Comparison of ENCODE assay signal across 11 cellular contexts in the genomic region with DNA sequence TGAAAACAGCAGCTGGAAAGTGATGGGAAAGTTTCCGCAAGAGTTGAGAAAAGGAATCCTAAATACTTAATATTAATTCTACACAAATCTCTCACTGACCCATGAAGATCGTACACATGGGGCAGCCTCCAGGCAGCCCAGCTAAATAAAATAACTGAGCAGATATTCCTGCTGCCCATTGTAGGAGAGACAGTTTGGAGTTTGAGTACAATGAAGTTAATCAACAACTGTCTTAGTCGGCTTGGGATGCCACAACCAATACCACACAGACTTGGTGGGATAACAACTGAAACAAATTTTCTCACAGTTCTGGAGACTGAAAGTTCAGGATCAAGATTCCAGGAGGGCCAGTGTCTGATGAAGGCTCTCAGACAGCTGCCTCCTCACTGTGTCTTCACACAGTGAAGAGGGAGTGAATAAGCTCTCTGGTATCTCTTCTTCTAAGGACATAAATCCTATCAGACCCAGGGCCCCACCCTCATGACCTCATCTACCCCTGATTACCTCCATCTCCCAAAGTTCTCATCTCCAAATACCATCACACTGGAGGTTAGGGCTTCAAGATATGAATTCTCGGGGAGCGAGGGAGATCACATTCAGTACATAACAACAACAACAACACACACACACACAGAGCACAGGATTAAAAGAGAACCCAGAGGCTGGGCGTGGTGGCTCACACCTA. TPM values are rescaled to one million over a fixed set of nuclear protein-coding genes. Genes with fewer than 3 reads are reported as not detected.
DNase-seq lines count a peak whose midpoint lies in the region; ATAC-seq and TF ChIP-seq lines count a peak whose summit lies in the region.
"Had no signal": no experiment of that assay in that cellular context is flagged by ENCODE, and none has a peak within 500 bp of the region (broad histone marks: within the 10 kb centered on the region; RNA-seq: fewer than 3 reads in every experiment).

No MANE protein-coding gene starts in this region.

- DNase-seq in Caco-2 (peak; percentile 26 to 38), epithelial cell of esophagus (ENCODE audit: low read depth) (peak; percentile 71), NCI-H1694 treated with DMSO at 0.1 percent for 48 hours (lab: John Stamatoyannopoulos, UW) (no peak), NCI-H1694 (lab: John Stamatoyannopoulos, UW) (no peak), NCI-H69 (lab: John Stamatoyannopoulos, UW) (no peak)
- DNase-seq: activated CD4-positive, alpha-beta memory T cell treated with anti-CD3 and anti-CD28 coated beads for 36 hours; Peyer's patch; posterior cingulate gyrus had no signal

- H3K4me1 Mint-ChIP-seq in Caco-2 (ENCODE audit: low read depth, unreplicated experiment) (peaks cover 7% of the 10 kb centered on the region), nephron (peaks cover 5% of the 10 kb centered on the region)

- H2AFZ ChIP-seq in Loucy (ENCODE audit: low read length), result no peak overlapping the region

- H3K4me3 Mint-ChIP-seq in Caco-2 (ENCODE audit: unreplicated experiment), result peak overlapping the region; percentile 4
- no peak overlapping the region for H3K4me3 Mint-ChIP-seq in nephron
- H3K4me3 Mint-ChIP-seq: activated CD4-positive, alpha-beta memory T cell treated with anti-CD3 and anti-CD28 coated beads for 36 hours had no signal

- H3K9me3 ChIP-seq in Caco-2 (no peaks in the 10 kb centered on the region), Loucy (ENCODE audit: insufficient read depth, low read depth, low read length) (no peaks in the 10 kb centered on the region)
- H3K9me3 ChIP-seq: Peyer's patch had no signal

- peaks cover 20% of the 10 kb centered on the region for H3K4me1 ChIP-seq in Caco-2
- H3K4me1 ChIP-seq in Loucy (ENCODE audit: insufficient read depth, low read length, poor library complexity, severe bottlenecking), result peaks cover 20% of the 10 kb centered on the region

- H3K27me3 Mint-ChIP-seq in Caco-2 (ENCODE audit: insufficient read depth, unreplicated experiment) (no peaks in the 10 kb centered on the region), nephron (ENCODE audit: low read depth) (no peaks in the 10 kb centered on the region)
- H3K27me3 Mint-ChIP-seq: activated CD4-positive, alpha-beta memory T cell treated with anti-CD3 and anti-CD28 coated beads for 36 hours had no signal

- H3K4me3 ChIP-seq in Caco-2 (ENCODE audit: low read depth, low read length) (no peak overlapping the region), Loucy (ENCODE audit: low read length, poor library complexity, severe bottlenecking) (no peak overlapping the region), epithelial cell of esophagus (ENCODE audit: low read length) (no peak overlapping the region)
- H3K4me3 ChIP-seq: Peyer's patch had no signal

- TF ChIP-seq CTCF in Caco-2 (IDR thresholded peaks at IDR 0.05; ENCODE audit: insufficient read depth in 1 of 2, low read depth in 1 of 2, low read length in 1 of 2, severe bottlenecking in 1 of 2, unreplicated experiment in 1 of 2) (no peak), Loucy (conservative IDR thresholded peaks at IDR 0.05; ENCODE audit: low read length) (no peak), epithelial cell of esophagus (IDR thresholded peaks at IDR 0.05; ENCODE audit: insufficient read depth, low read depth, low read length, missing control alignments) (no peak), nephron (IDR thresholded peaks at IDR 0.05; ENCODE audit: unreplicated experiment in 3 of 3) (no peak)

- BruUV-seq in Caco-2 (replicated peaks; lab: Mats Ljungman, UMichigan), result no TSS peak

- peak overlapping the region; percentile 44 for H3K4me2 ChIP-seq in Loucy (ENCODE audit: low read depth, low read length, poor library complexity, severe bottlenecking)

- peaks cover 68% of the 10 kb centered on the region for H4K20me1 ChIP-seq in Loucy (ENCODE audit: insufficient read depth, low read length, poor library complexity, severe bottlenecking)

- ATAC-seq in GM21390 (IDR thresholded peaks at IDR 0.05; ENCODE audit: unreplicated experiment), result no peak

- POLR2A ChIA-PET in Caco-2 (lab: Charles Lee), result no interaction called here

- CTCF ChIA-PET in Caco-2 (lab: Charles Lee), result no interaction called here

- no peaks in the 10 kb centered on the region for H3K27me3 ChIP-seq in Caco-2 (replicated peaks; ENCODE audit: control insufficient read depth, insufficient read depth, low read length)
- H3K27me3 ChIP-seq in Loucy (ENCODE audit: insufficient read depth, low read length, poor library complexity, severe bottlenecking), result no peaks in the 10 kb centered on the region
- H3K27me3 ChIP-seq: Peyer's patch had no signal

- peak overlapping the region; percentile 83 for H3K27ac Mint-ChIP-seq in Caco-2 (ENCODE audit: unreplicated experiment)
- peak overlapping the region in 2 of 3 experiments; percentile 28 to 63 for H3K27ac Mint-ChIP-seq in nephron
- H3K27ac Mint-ChIP-seq: activated CD4-positive, alpha-beta memory T cell treated with anti-CD3 and anti-CD28 coated beads for 36 hours had no signal

- H3K9ac ChIP-seq in Loucy (ENCODE audit: low read depth, low read length, poor library complexity, severe bottlenecking), result no peak overlapping the region

- H3K9me2 ChIP-seq in Loucy (replicated peaks; ENCODE audit: low read depth, low read length), result no peaks in the 10 kb centered on the region

- H3K36me3 ChIP-seq in Caco-2 (ENCODE audit: control insufficient read depth, insufficient read depth, low read length), result no peaks in the 10 kb centered on the region
- peaks cover 16% of the 10 kb centered on the region; the same call in 1 of the 2 replicates for H3K36me3 ChIP-seq in Loucy (ENCODE audit: insufficient read depth, low read length)

- intact Hi-C loops in Caco-2 (cut with micrococcal nuclease; ENCODE audit: unreplicated experiment), result no loop called here

- peaks cover 93% of the 10 kb centered on the region for H3K79me2 ChIP-seq in Loucy (ENCODE audit: insufficient read depth, low read length)

- H3K9me3 Mint-ChIP-seq in Caco-2 (ENCODE audit: unreplicated experiment) (no peaks in the 10 kb centered on the region), nephron (no peaks in the 10 kb centered on the region)
- H3K9me3 Mint-ChIP-seq: activated CD4-positive, alpha-beta memory T cell treated with anti-CD3 and anti-CD28 coated beads for 36 hours had no signal

- H3K36me3 Mint-ChIP-seq in Caco-2 (ENCODE audit: insufficient read depth, unreplicated experiment), result peaks cover 54% of the 10 kb centered on the region
- peaks cover 17% of the 10 kb centered on the region for H3K36me3 Mint-ChIP-seq in nephron (ENCODE audit: low read depth)

- no peaks in the 10 kb centered on the region for H3F3A ChIP-seq in Loucy (ENCODE audit: low read depth)

RNA-seq across cellular contexts. Expression of gene TRPM7, which starts 9.7 kb away (rescaled TPM):
- total RNA-seq in Caco-2 (2022), result 70.9 and 73.4 TPM in 2 replicates

Comparison
In these comparisons a context has a peak if more than half of its experiments do, and no peak if none do; other contexts are left out.
1. DNase-seq: peak in Caco-2 (2 of 2) and epithelial cell of esophagus (single experiment); none in NCI-H1694 treated with DMSO at 0.1 percent for 48 hours (single experiment), NCI-H1694 (single experiment) and NCI-H69 (single experiment).